Comparison of ENCODE assay signal across 8 cellular contexts in genomic region chr18:23453657-23454011, GRCh38. TPM values are rescaled to one million over a fixed set of nuclear protein-coding genes. Genes with fewer than 3 reads are reported as not detected.
DNase-seq lines count a peak whose midpoint lies in the region; ATAC-seq and TF ChIP-seq lines count a peak whose summit lies in the region.

No MANE protein-coding gene starts in this region.

- ATAC-seq in GM21423 (IDR thresholded peaks at IDR 0.05; ENCODE audit: unreplicated experiment), result peak; percentile 2
- ATAC-seq in GM21526 (IDR thresholded peaks at IDR 0.05; ENCODE audit: low FRiP score, unreplicated experiment), result no peak

- WGBS in mesodermal cell (ENCODE audit: insufficient coverage in 2 of 2), 2 experiments, result 1 to 2% methylated on average over 4 to 10 of the region's 10 CpGs
- 0 to 2% methylated on average over 3 to 9 of the region's 10 CpGs for WGBS in transverse colon (ENCODE audit: low coverage in 1 of 2), 2 donors

- H3K9ac ChIP-seq in duodenal mucosa (ENCODE audit: low read depth in 1 of 2, low read length in 2 of 2), result peak overlapping the region; percentile 100

- no peaks in the 10 kb centered on the region for H3K36me3 ChIP-seq in duodenal mucosa (ENCODE audit: control insufficient read depth in 1 of 2, insufficient read depth in 2 of 2, low read length in 2 of 2)
- H3K36me3 ChIP-seq in mesodermal cell (ENCODE audit: control insufficient read depth, insufficient read depth, low read length), result peaks cover 16% of the 10 kb centered on the region
- H3K36me3 ChIP-seq in transverse colon, result no peaks in the 10 kb centered on the region

- TF ChIP-seq CTCF in AG10803 (conservative IDR thresholded peaks at IDR 0.05; ENCODE audit: low read length) (no peak), transverse colon (IDR thresholded peaks at IDR 0.05) (no peak)

- intact Hi-C loops in transverse colon (cut with DNase I; ENCODE audit: low total_unique reads), result no loop called here

- no peak for TF ChIP-seq EP300 in transverse colon (IDR thresholded peaks at IDR 0.05; ENCODE audit: low read depth)

- H3K9me3 ChIP-seq in duodenal mucosa (ENCODE audit: control insufficient read depth in 1 of 2, low read length in 2 of 2) (no peaks in the 10 kb centered on the region), mesodermal cell (ENCODE audit: control insufficient read depth, low read length) (no peaks in the 10 kb centered on the region), transverse colon (no peaks in the 10 kb centered on the region)

- H3K4me1 ChIP-seq in duodenal mucosa (ENCODE audit: control insufficient read depth in 1 of 2, insufficient read depth in 2 of 2, low read length in 2 of 2) (peaks cover 21 to 29% of the 10 kb centered on the region in 2 donors), mesodermal cell (ENCODE audit: control insufficient read depth, insufficient read depth, low read length, poor library complexity, severe bottlenecking) (no peaks in the 10 kb centered on the region), transverse colon (peaks cover 0 to 57% (median 44%) of the 10 kb centered on the region in 4 donors)

- in situ Hi-C loops in transverse colon (cut with MboI; ENCODE audit: low pct_ligation_motif_present in 1 of 4, low pct_unique_long_range_greater_than_20kb in 1 of 4, low sequenced_read_pairs in 3 of 4), result no loop called here

- H3K4me3 ChIP-seq in AG10803 (ENCODE audit: low read length) (peak overlapping the region; percentile 100), duodenal mucosa (ENCODE audit: low read depth in 1 of 2, low read length in 2 of 2) (peak overlapping the region; percentile 97 to 100), mesodermal cell (ENCODE audit: extremely low read depth, insufficient read depth, low read length, poor library complexity, severe bottlenecking) (peak overlapping the region; percentile 98), transverse colon (peak overlapping the region; percentile 34 to 89 (median 74))

- H3K27me3 ChIP-seq in duodenal mucosa (ENCODE audit: control insufficient read depth in 1 of 2, insufficient read depth in 2 of 2, low read length in 2 of 2) (no peaks in the 10 kb centered on the region), transverse colon (no peaks in the 10 kb centered on the region)

- DNase-seq in AG10803 (ENCODE audit: low read depth) (peak; percentile 56), OCI-M1 (lab: John Stamatoyannopoulos, UW) (peak; percentile 64), transverse colon (no peak), globus pallidus (ENCODE audit: low spot score) (no peak)

- no peak for TF ChIP-seq POLR2A in transverse colon (IDR thresholded peaks at IDR 0.05)

- peak overlapping the region; percentile 95 for H3K27ac ChIP-seq in duodenal mucosa (ENCODE audit: low read depth, low read length)
- peak overlapping the region; percentile 70 for H3K27ac ChIP-seq in mesodermal cell (ENCODE audit: low read depth, low read length, severe bottlenecking)
- peak overlapping the region; percentile 89 to 95 (median 92) for H3K27ac ChIP-seq in transverse colon

RNA-seq across cellular contexts. Expression of gene RIOK3, which starts 0.5 kb away (rescaled TPM):
- polyA plus RNA-seq in mesodermal cell (2013, experiment 1 of 2), result 58.3 TPM
- 53.9 TPM for polyA plus RNA-seq in mesodermal cell (2013, experiment 2 of 2)
- total RNA-seq in transverse colon, result 100 to 1,000 TPM in 3 of 4 donors, 10 to 100 TPM in 1; 33.0 to 182 (median 152) TPM

RNA-seq across cellular contexts. Expression of gene RMC1, which starts 49.7 kb away (rescaled TPM):
- 24.8 TPM for polyA plus RNA-seq in mesodermal cell (2013, experiment 1 of 2)
- 21.2 TPM for polyA plus RNA-seq in mesodermal cell (2013, experiment 2 of 2)
- total RNA-seq in transverse colon, result 10 to 100 TPM in 3 of 4 donors, 1 to 10 TPM in 1; 4.4 to 34.1 (median 26.6) TPM

Comparison
In these comparisons a context has a peak if more than half of its experiments do, and no peak if none do; other contexts are left out.
1. DNase-seq: peak in AG10803 (single experiment) and OCI-M1 (single experiment); none in transverse colon (single experiment) and globus pallidus (single experiment).
2. Peak in every context shown above with its lines, with median percentiles within 50 percentile points of each other: H3K4me3 ChIP-seq and H3K27ac ChIP-seq.